8 cellular contexts compared by ENCODE assay signal in the genomic region with DNA sequence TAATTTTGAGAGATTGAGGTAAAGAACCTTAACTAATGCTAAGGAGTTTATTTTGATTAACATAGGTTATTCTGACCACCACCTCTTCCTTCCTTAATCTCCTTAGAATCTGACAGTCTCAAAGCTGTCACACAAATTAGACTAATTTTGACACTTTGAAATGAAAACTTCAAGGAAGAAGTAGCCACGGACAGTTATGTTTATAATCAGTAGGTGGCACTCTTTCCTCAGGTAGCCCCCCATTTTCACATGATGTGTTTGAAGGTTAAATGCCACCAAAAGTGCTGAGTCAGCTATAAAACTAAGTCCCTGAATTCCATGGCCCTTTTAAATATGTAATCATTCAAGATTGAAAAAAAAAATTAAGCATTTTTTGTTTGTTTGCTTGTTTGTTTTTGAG. TPM values are rescaled to one million over a fixed set of nuclear protein-coding genes. Genes with fewer than 3 reads are reported as not detected.
DNase-seq lines count a peak whose midpoint lies in the region; ATAC-seq, FAIRE-seq and TF ChIP-seq lines count a peak whose summit lies in the region.

No MANE protein-coding gene starts in this region.

- H3K36me3 ChIP-seq in GM23248 (ENCODE audit: low read depth) = peaks cover 20% of the 10 kb centered on the region
- peaks cover 22% of the 10 kb centered on the region for H3K36me3 ChIP-seq in PC-3 (ENCODE audit: low read depth, low read length)

- H3K27ac ChIP-seq in GM23248 (no peak overlapping the region), PC-3 (ENCODE audit: low read length) (no peak overlapping the region)

- H3K9me2 ChIP-seq in GM23248 (ENCODE audit: insufficient read depth) = no peaks in the 10 kb centered on the region
- no peaks in the 10 kb centered on the region for H3K9me2 ChIP-seq in PC-3 (replicated peaks; ENCODE audit: low read length)

- in situ Hi-C loops in GM23248 (cut with MboI) = no loop called here

- CTCF ChIA-PET in PC-3 (lab: Charles Lee) = interaction anchor here (0.7 kb wide), 1 partner anchor 23 kb away, joined by 3 read pairs; no protein-coding TSS in a partner anchor

- intact Hi-C loops in PC-3 (cut with micrococcal nuclease) = no loop called here

- ATAC-seq in PC-3 (no peak), GM18873 (IDR thresholded peaks at IDR 0.05; ENCODE audit: low FRiP score, unreplicated experiment) (no peak), GM19452 (IDR thresholded peaks at IDR 0.05; ENCODE audit: unreplicated experiment) (no peak)

- peak; percentile 52 for TF ChIP-seq CTCF in PC-3 (conservative IDR thresholded peaks at IDR 0.05; ENCODE audit: low read depth, low read length)

- FAIRE-seq in islet of Langerhans (lab: Jason Lieb, UNC) = peak; percentile 47

- H3K4me2 ChIP-seq in GM23248 (ENCODE audit: unreplicated experiment) (no peak overlapping the region), PC-3 (ENCODE audit: low read length) (no peak overlapping the region)

- POLR2A ChIA-PET in PC-3 (lab: Charles Lee; ENCODE audit: unreplicated experiment) = no interaction called here

- H3K4me1 ChIP-seq in GM23248 (ENCODE audit: insufficient read depth) (no peaks in the 10 kb centered on the region), PC-3 (ENCODE audit: insufficient read depth, low read length) (no peaks in the 10 kb centered on the region)

- peak; percentile 51 for DNase-seq in D341Med (ENCODE audit: low spot score)
- DNase-seq in GM23248 = peak; percentile 26
- peak; percentile 26 for DNase-seq in PC-3
- no peak for DNase-seq in activated naive CD4-positive, alpha-beta T cell (lab: John Stamatoyannopoulos, UW)
- no peak for DNase-seq in COLO829 (ENCODE audit: low spot score)

- 85 to 100% methylated on average over 1 of the region's 1 CpG for WGBS in GM23248 (ENCODE audit: low coverage in 1 of 2, low lambda C conversion rate in 2 of 2, missing lambda C conversion rate in 2 of 2), 2 experiments

- H3K9me3 ChIP-seq in GM23248 (ENCODE audit: low read depth) (no peaks in the 10 kb centered on the region), PC-3 (ENCODE audit: low read length) (no peaks in the 10 kb centered on the region)

- H3K4me3 ChIP-seq in GM23248 (no peak overlapping the region), PC-3 (ENCODE audit: low read length) (no peak overlapping the region)

- H3F3A ChIP-seq in GM23248 (ENCODE audit: insufficient read depth) (peaks cover 11% of the 10 kb centered on the region; the same call in 1 of the 2 replicates), PC-3 (ENCODE audit: low read length, unreplicated experiment) (no peaks in the 10 kb centered on the region)

- H3K9ac ChIP-seq in GM23248 = no peak overlapping the region
- H3K9ac ChIP-seq in PC-3 (ENCODE audit: low read length) = no peak overlapping the region

- H2AFZ ChIP-seq in GM23248 (no peak overlapping the region), PC-3 (ENCODE audit: low read length) (no peak overlapping the region)

- no TSS peak for BruUV-seq in PC-3 (replicated peaks; lab: Mats Ljungman, UMichigan)

- H3K27me3 ChIP-seq in GM23248 (replicated peaks; ENCODE audit: insufficient read depth) (no peaks in the 10 kb centered on the region), PC-3 (ENCODE audit: low read length) (no peaks in the 10 kb centered on the region)

- no peaks in the 10 kb centered on the region for H4K20me1 ChIP-seq in GM23248 (ENCODE audit: insufficient read depth)
- no peaks in the 10 kb centered on the region for H4K20me1 ChIP-seq in PC-3 (ENCODE audit: low read length)

- H3K79me2 ChIP-seq in GM23248 (ENCODE audit: insufficient read depth) = no peaks in the 10 kb centered on the region
- no peaks in the 10 kb centered on the region for H3K79me2 ChIP-seq in PC-3 (ENCODE audit: low read length)

RNA-seq across cellular contexts. Expression of gene TMEM33, which starts 22.4 kb away (rescaled TPM):
- 30.4 and 44.6 TPM in 2 replicates for total RNA-seq in GM23248 (2014; rRNA removed; shearing (Covaris generic))
- polyA plus RNA-seq in GM23248 (2016; fragmentation: Nextera tagmentation; extraction: Ambion mirVana) = 44.0 and 44.6 TPM in 2 replicates
- total RNA-seq in PC-3 (2014; rRNA removed) = 70.3 and 97.4 TPM in 2 replicates

RNA-seq across cellular contexts. Expression of gene DCAF4L1, which starts 23.9 kb away (rescaled TPM):
- 0.13 TPM in 1 of 2 replicates, not detected in the other for total RNA-seq in GM23248 (2014; rRNA removed; shearing (Covaris generic))
- 0.06 TPM in 1 of 2 replicates, not detected in the other for polyA plus RNA-seq in GM23248 (2016; fragmentation: Nextera tagmentation; extraction: Ambion mirVana)
- 0.22 and 0.63 TPM in 2 replicates for total RNA-seq in PC-3 (2014; rRNA removed)

RNA-seq across cellular contexts. Expression of gene SLC30A9, which starts 32.7 kb away (rescaled TPM):
- 61.7 and 69.5 TPM in 2 replicates for total RNA-seq in GM23248 (2014; rRNA removed; shearing (Covaris generic))
- 64.9 and 65.5 TPM in 2 replicates for polyA plus RNA-seq in GM23248 (2016; fragmentation: Nextera tagmentation; extraction: Ambion mirVana)
- 32.4 and 32.7 TPM in 2 replicates for total RNA-seq in PC-3 (2014; rRNA removed)

Comparison
In these comparisons a context has a peak if more than half of its experiments do, and no peak if none do; other contexts are left out.
1. DNase-seq: peak in D341Med (single experiment), GM23248 (single experiment) and PC-3 (single experiment); none in activated naive CD4-positive, alpha-beta T cell (0 of 4) and COLO829 (single experiment).